In genomic region chr13:98429531-98429930, GRCh38 we compare ENCODE assay signal across 33 cellular contexts.
"Had no signal": no experiment of that assay in that cellular context is flagged by ENCODE, and none has a peak within 500 bp of the region (broad histone marks: within the 10 kb centered on the region; RNA-seq: fewer than 3 reads in every experiment).

No MANE protein-coding gene starts in this region.

- H3K36me3 ChIP-seq: ascending aorta, breast epithelium, cardiac muscle cell had no signal

- H3K27ac ChIP-seq: ascending aorta, breast epithelium, cardiac muscle cell, coronary artery, epithelial cell of prostate, esophagus squamous epithelium, gastroesophageal sphincter, heart right ventricle had no signal

- H3K4me3 ChIP-seq: ascending aorta, breast epithelium, cardiac muscle cell, coronary artery, esophagus squamous epithelium, gastroesophageal sphincter, heart right ventricle had no signal

- H3K27me3 Mint-ChIP-seq: activated CD4-positive, alpha-beta T cell treated with anti-CD3 and anti-CD28 coated beads, Interleukin-2, amount 10 ng/mL, durations not matched to agents 7 days and 5 days; activated naive CD8-positive, alpha-beta T cell treated with anti-CD3 and anti-CD28 coated beads, Interleukin-2, amount 10 ng/mL, durations not matched to agents 7 days and 5 days had no signal

- H3K36me3 Mint-ChIP-seq: activated naive CD4-positive, alpha-beta T cell treated with anti-CD3 and anti-CD28 coated beads, Interleukin-2, amount 10 ng/mL, durations not matched to agents 7 days and 5 days; activated naive CD4-positive, alpha-beta T cell treated with anti-CD3 and anti-CD28 coated beads, Interleukin-2, amount 50 U/mL, for 72 hours had no signal

- H3K4me1 Mint-ChIP-seq: activated CD4-positive, alpha-beta memory T cell treated with anti-CD3 and anti-CD28 coated beads, Interleukin-2, amount 10 ng/mL, durations not matched to agents 7 days and 5 days; activated CD4-positive, alpha-beta T cell treated with anti-CD3 and anti-CD28 coated beads for 36 hours; activated CD4-positive, alpha-beta T cell treated with anti-CD3 and anti-CD28 coated beads, Interleukin-2, amount 10 ng/mL, durations not matched to agents 7 days and 5 days; activated naive CD4-positive, alpha-beta T cell treated with anti-CD3 and anti-CD28 coated beads, Interleukin-2, amount 10 ng/mL, durations not matched to agents 7 days and 5 days; activated naive CD8-positive, alpha-beta T cell treated with anti-CD3 and anti-CD28 coated beads, Interleukin-2, amount 10 ng/mL, durations not matched to agents 7 days and 5 days; brain had no signal

- DNase-seq: activated CD4-positive, alpha-beta memory T cell treated with anti-CD3 and anti-CD28 coated beads, Interleukin-2, amount 10 ng/mL, durations not matched to agents 7 days and 5 days; activated CD4-positive, alpha-beta T cell treated with anti-CD3 and anti-CD28 coated beads for 36 hours; activated CD4-positive, alpha-beta T cell treated with anti-CD3 and anti-CD28 coated beads, Interleukin-2, amount 10 ng/mL, durations not matched to agents 7 days and 5 days; activated CD4-positive, alpha-beta T cell treated with anti-CD3 and anti-CD28 coated beads, Interleukin-2, amount 50 U/mL, for 4 hours; activated CD4-positive, CD25-positive, alpha-beta regulatory T cell; activated CD8-positive, alpha-beta memory T cell treated with anti-CD3 and anti-CD28 coated beads, Interleukin-2, amount 50 U/mL, for 48 hours; activated gamma-delta T cell; activated naive CD4-positive, alpha-beta T cell; activated naive CD4-positive, alpha-beta T cell treated with anti-CD3 and anti-CD28 coated beads, Interleukin-2, amount 10 ng/mL, durations not matched to agents 7 days and 5 days; activated naive CD8-positive, alpha-beta T cell treated with anti-CD3 and anti-CD28 coated beads, Interleukin-2, amount 10 ng/mL, durations not matched to agents 7 days and 5 days; activated T-cell treated with anti-CD3 and anti-CD28 coated beads for 4 hours; activated T-cell treated with anti-CD3 and anti-CD28 coated beads, Interleukin-2, amount 50 U/mL, for 24 hours; activated T-cell treated with anti-CD3 and anti-CD28 coated beads, Interleukin-2, amount 50 U/mL, for 72 hours; central memory CD4-positive, alpha-beta T cell; cerebellar nuclear complex; dermis blood vessel endothelial cell; effector CD4-positive, alpha-beta T cell; effector memory CD8-positive, alpha-beta T cell; esophagus squamous epithelium; foreskin melanocyte; heart right ventricle; T-helper 1 cell; T-helper 17 cell; T1000 had no signal

- H3K9me3 Mint-ChIP-seq: activated CD4-positive, alpha-beta memory T cell treated with anti-CD3 and anti-CD28 coated beads, Interleukin-2, amount 10 ng/mL, durations not matched to agents 7 days and 5 days; activated CD4-positive, alpha-beta T cell treated with anti-CD3 and anti-CD28 coated beads, Interleukin-2, amount 10 ng/mL, durations not matched to agents 7 days and 5 days; activated naive CD4-positive, alpha-beta T cell treated with anti-CD3 and anti-CD28 coated beads, Interleukin-2, amount 10 ng/mL, durations not matched to agents 7 days and 5 days; activated naive CD4-positive, alpha-beta T cell treated with anti-CD3 and anti-CD28 coated beads, Interleukin-2, amount 50 U/mL, for 72 hours; activated naive CD8-positive, alpha-beta T cell treated with anti-CD3 and anti-CD28 coated beads, Interleukin-2, amount 10 ng/mL, durations not matched to agents 7 days and 5 days; activated T-cell treated with anti-CD3 and anti-CD28 coated beads, Interleukin-2, amount 50 U/mL, for 24 hours; activated T-cell treated with anti-CD3 and anti-CD28 coated beads, Interleukin-2, amount 50 U/mL, for 72 hours; brain; effector memory CD8-positive, alpha-beta T cell; T-helper 2 cell treated with Interferon-gamma antibody and Interleukin-4, amounts not matched to agents 5 μg/mL and 100 μg/mL, for 36 hours had no signal

- H3K9me3 ChIP-seq: ascending aorta, breast epithelium, esophagus squamous epithelium, gastroesophageal sphincter, heart right ventricle had no signal

- H3K27me3 ChIP-seq: ascending aorta, breast epithelium, cardiac muscle cell, gastroesophageal sphincter, heart right ventricle had no signal

- ATAC-seq: activated CD4-positive, alpha-beta T cell treated with anti-CD3 and anti-CD28 coated beads for 36 hours; activated naive CD4-positive, alpha-beta T cell treated with anti-CD3 and anti-CD28 coated beads, Interleukin-2, amount 50 U/mL, for 72 hours; activated T-cell treated with anti-CD3 and anti-CD28 coated beads, Interleukin-2, amount 50 U/mL, for 72 hours; effector memory CD8-positive, alpha-beta T cell; gastroesophageal sphincter; heart right ventricle; T-helper 17 cell had no signal

- H3K27ac Mint-ChIP-seq: activated CD4-positive, alpha-beta memory T cell treated with anti-CD3 and anti-CD28 coated beads, Interleukin-2, amount 10 ng/mL, durations not matched to agents 7 days and 5 days; activated CD4-positive, alpha-beta T cell treated with anti-CD3 and anti-CD28 coated beads for 36 hours; activated CD4-positive, alpha-beta T cell treated with anti-CD3 and anti-CD28 coated beads, Interleukin-2, amount 10 ng/mL, durations not matched to agents 7 days and 5 days; activated naive CD4-positive, alpha-beta T cell treated with anti-CD3 and anti-CD28 coated beads, Interleukin-2, amount 10 ng/mL, durations not matched to agents 7 days and 5 days; activated naive CD8-positive, alpha-beta T cell treated with anti-CD3 and anti-CD28 coated beads, Interleukin-2, amount 10 ng/mL, durations not matched to agents 7 days and 5 days; activated T-cell treated with anti-CD3 and anti-CD28 coated beads, Interleukin-2, amount 50 U/mL, for 24 hours; activated T-cell treated with anti-CD3 and anti-CD28 coated beads, Interleukin-2, amount 50 U/mL, for 72 hours; effector memory CD8-positive, alpha-beta T cell; T-helper 17 cell; T-helper 2 cell treated with Interferon-gamma antibody and Interleukin-4, amounts not matched to agents 5 μg/mL and 100 μg/mL, for 36 hours had no signal

- H3K4me1 ChIP-seq: ascending aorta, breast epithelium, esophagus squamous epithelium, gastroesophageal sphincter had no signal

- H3K4me3 Mint-ChIP-seq: activated CD4-positive, alpha-beta memory T cell treated with anti-CD3 and anti-CD28 coated beads, Interleukin-2, amount 10 ng/mL, durations not matched to agents 7 days and 5 days; activated CD4-positive, alpha-beta T cell treated with anti-CD3 and anti-CD28 coated beads for 36 hours; activated CD4-positive, alpha-beta T cell treated with anti-CD3 and anti-CD28 coated beads, Interleukin-2, amount 10 ng/mL, durations not matched to agents 7 days and 5 days; activated naive CD4-positive, alpha-beta T cell treated with anti-CD3 and anti-CD28 coated beads, Interleukin-2, amount 10 ng/mL, durations not matched to agents 7 days and 5 days; activated naive CD8-positive, alpha-beta T cell treated with anti-CD3 and anti-CD28 coated beads, Interleukin-2, amount 10 ng/mL, durations not matched to agents 7 days and 5 days; activated T-cell treated with anti-CD3 and anti-CD28 coated beads, Interleukin-2, amount 50 U/mL, for 24 hours; activated T-cell treated with anti-CD3 and anti-CD28 coated beads, Interleukin-2, amount 50 U/mL, for 72 hours; brain; effector memory CD8-positive, alpha-beta T cell; T-helper 17 cell; T-helper 2 cell treated with Interferon-gamma antibody and Interleukin-4, amounts not matched to agents 5 μg/mL and 100 μg/mL, for 36 hours had no signal
